8 cellular contexts compared by ENCODE assay signal in the genomic region with DNA sequence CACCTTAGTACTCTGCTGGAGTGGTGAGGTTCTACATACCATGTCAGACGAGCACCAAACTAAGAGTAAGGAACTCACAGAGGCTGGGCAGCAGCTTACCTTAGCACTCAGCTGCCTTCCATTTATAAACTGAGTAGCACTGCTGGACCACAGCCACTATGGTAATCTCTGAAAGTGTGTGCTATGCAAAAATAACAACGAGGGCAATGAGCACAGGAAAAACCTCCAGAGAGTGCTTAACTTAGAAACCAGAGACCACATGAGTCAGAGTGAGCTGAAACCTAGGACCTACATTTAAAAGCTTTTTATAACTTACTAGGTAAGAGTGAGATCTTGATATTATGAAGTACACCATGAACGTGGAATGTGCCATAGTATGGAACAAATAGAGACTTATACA. TPM values are rescaled to one million over a fixed set of nuclear protein-coding genes. Genes with fewer than 3 reads are reported as not detected.
DNase-seq lines count a peak whose midpoint lies in the region; ATAC-seq and TF ChIP-seq lines count a peak whose summit lies in the region.

No MANE protein-coding gene starts in this region.

- TF ChIP-seq POLR2A in esophagus squamous epithelium (IDR thresholded peaks at IDR 0.05) = no peak

- H3K27me3 ChIP-seq in cardiac muscle cell (no peaks in the 10 kb centered on the region), esophagus squamous epithelium (no peaks in the 10 kb centered on the region)

- DNase-seq in GM13977 (ENCODE audit: low spot score) (peak; percentile 48), cardiac muscle cell (ENCODE audit: low read depth in 1 of 2, low spot score in 1 of 2) (peak; percentile 15 to 52), esophagus squamous epithelium (lab: John Stamatoyannopoulos, UW) (no peak), epidermal melanocyte (ENCODE audit: insufficient read length, low spot score) (no peak), NCI-H748 treated with DMSO at 0.1 percent for 48 hours (lab: John Stamatoyannopoulos, UW) (no peak), pons (ENCODE audit: low spot score) (no peak)

- peak; percentile 96 for ATAC-seq in GM21526 (IDR thresholded peaks at IDR 0.05; ENCODE audit: low FRiP score, unreplicated experiment)
- peak; percentile 93 for ATAC-seq in HG03457 (IDR thresholded peaks at IDR 0.05; ENCODE audit: unreplicated experiment)

- peaks cover 14% of the 10 kb centered on the region for H3K4me1 ChIP-seq in cardiac muscle cell (ENCODE audit: low read depth)
- peaks cover 0 to under 1% (median 0%) of the 10 kb centered on the region in 3 donors for H3K4me1 ChIP-seq in esophagus squamous epithelium

- H3K9me3 ChIP-seq in cardiac muscle cell (ENCODE audit: low read depth) = no peaks in the 10 kb centered on the region
- H3K9me3 ChIP-seq in esophagus squamous epithelium = no peaks in the 10 kb centered on the region

- in situ Hi-C loops in GM13977 (cut with MboI; ENCODE audit: low pct_unique_long_range_greater_than_20kb, low sequenced_read_pairs, unreplicated experiment) = no loop called here

- TF ChIP-seq CTCF in GM13977 (IDR thresholded peaks at IDR 0.05; ENCODE audit: extremely low read depth, insufficient read depth, missing control alignments) (no peak), cardiac muscle cell (IDR thresholded peaks at IDR 0.05; ENCODE audit: low read depth, low read length) (no peak), esophagus squamous epithelium (IDR thresholded peaks at IDR 0.05) (no peak)

- peaks cover 15% of the 10 kb centered on the region for H3K36me3 ChIP-seq in cardiac muscle cell
- peaks cover 0 to 99% (median 7%) of the 10 kb centered on the region in 3 donors for H3K36me3 ChIP-seq in esophagus squamous epithelium

- no peak overlapping the region for H3K4me3 ChIP-seq in cardiac muscle cell
- no peak overlapping the region for H3K4me3 ChIP-seq in esophagus squamous epithelium

- H3K27ac ChIP-seq in cardiac muscle cell = peak overlapping the region; percentile 15
- no peak overlapping the region for H3K27ac ChIP-seq in esophagus squamous epithelium

- WGBS in esophagus squamous epithelium, 2 donors = 43 to 53% methylated on average over 3 of the region's 3 CpGs

- intact Hi-C loops in esophagus squamous epithelium (cut with DNase I) = no loop called here

RNA-seq across cellular contexts. Expression of gene CD59, which starts 17.1 kb away (rescaled TPM):
- 60.6 and 61.1 TPM in 2 replicates for total RNA-seq in cardiac muscle cell
- 97.1 and 108 TPM in 2 replicates for polyA plus RNA-seq in cardiac muscle cell
- 100 to 1,000 TPM; 191 to 525 (median 339) TPM for total RNA-seq in esophagus squamous epithelium

RNA-seq across cellular contexts. Expression of gene FBXO3, which starts 21.0 kb away (rescaled TPM):
- total RNA-seq in cardiac muscle cell (36.1 and 38.2 TPM in 2 replicates), esophagus squamous epithelium (10 to 100 TPM; 27.3 to 43.9 (median 34.4) TPM)
- 31.1 and 34.4 TPM in 2 replicates for polyA plus RNA-seq in cardiac muscle cell

RNA-seq across cellular contexts. Expression of gene C11orf91, which starts 52.7 kb away (rescaled TPM):
- total RNA-seq in cardiac muscle cell = not detected in 2 replicates
- 0.23 TPM in 1 of 2 replicates, not detected in the other for polyA plus RNA-seq in cardiac muscle cell
- total RNA-seq in esophagus squamous epithelium = not detected

Comparison
In these comparisons a context has a peak if more than half of its experiments do, and no peak if none do; other contexts are left out.
1. DNase-seq: peak in GM13977 (single experiment) and cardiac muscle cell (2 of 2); none in esophagus squamous epithelium (single experiment), epidermal melanocyte (single experiment), NCI-H748 treated with DMSO at 0.1 percent for 48 hours (single experiment) and pons (single experiment).